In the genomic region with DNA sequence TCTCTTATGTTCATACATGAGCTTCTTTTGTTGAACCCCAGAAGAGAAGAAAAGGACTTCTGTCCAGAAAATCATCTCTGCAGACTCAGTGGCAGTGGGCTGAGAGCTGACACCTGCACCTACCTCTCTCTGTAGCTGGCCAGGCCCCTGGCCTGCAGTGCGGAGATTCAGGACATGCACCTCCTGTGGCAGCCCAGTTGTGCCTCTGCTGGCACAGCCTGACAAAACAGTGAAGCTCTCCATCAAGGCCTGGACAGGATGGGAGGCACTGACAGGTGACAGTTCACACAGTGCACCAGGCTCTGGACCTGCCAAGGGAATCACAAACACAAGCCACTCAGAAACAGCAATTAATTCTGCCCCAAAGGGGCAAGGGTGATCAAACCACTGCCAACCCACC, we compare ENCODE assay signal across 1 cellular context.
TF ChIP-seq lines count a peak whose summit lies in the region.

No MANE protein-coding gene starts in this region.

TF ChIP-seq in H1, 55 proteins besides CTCF, POLR2A, EP300 and RAD21 (continued from another document):
- TF ChIP-seq, protein P1, sequence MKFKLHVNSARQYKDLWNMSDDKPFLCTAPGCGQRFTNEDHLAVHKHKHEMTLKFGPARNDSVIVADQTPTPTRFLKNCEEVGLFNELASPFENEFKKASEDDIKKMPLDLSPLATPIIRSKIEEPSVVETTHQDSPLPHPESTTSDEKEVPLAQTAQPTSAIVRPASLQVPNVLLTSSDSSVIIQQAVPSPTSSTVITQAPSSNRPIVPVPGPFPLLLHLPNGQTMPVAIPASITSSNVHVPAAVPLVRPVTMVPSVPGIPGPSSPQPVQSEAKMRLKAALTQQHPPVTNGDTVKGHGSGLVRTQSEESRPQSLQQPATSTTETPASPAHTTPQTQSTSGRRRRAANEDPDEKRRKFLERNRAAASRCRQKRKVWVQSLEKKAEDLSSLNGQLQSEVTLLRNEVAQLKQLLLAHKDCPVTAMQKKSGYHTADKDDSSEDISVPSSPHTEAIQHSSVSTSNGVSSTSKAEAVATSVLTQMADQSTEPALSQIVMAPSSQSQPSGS (IDR thresholded peaks at IDR 0.05; ENCODE audit: low read length) = no peak
- TF ChIP-seq CEBPB (IDR thresholded peaks at IDR 0.05; ENCODE audit: low read depth, low read length) (no peak), SIX5 (IDR thresholded peaks at IDR 0.05; ENCODE audit: low read depth, low read length) (no peak), KDM5A (IDR thresholded peaks at IDR 0.05; ENCODE audit: low read length) (no peak), SAP30 (IDR thresholded peaks at IDR 0.05; ENCODE audit: insufficient read depth, insufficient replicate concordance, low read length) (no peak), ASH2L (IDR thresholded peaks at IDR 0.05; ENCODE audit: low read length) (no peak), HDAC2 (IDR thresholded peaks at IDR 0.05; ENCODE audit: borderline replicate concordance in 1 of 2, low read depth in 2 of 2, low read length in 2 of 2) (no peak), RXRA (IDR thresholded peaks at IDR 0.05; ENCODE audit: insufficient read depth, low read depth, low read length) (no peak), SRF (IDR thresholded peaks at IDR 0.05; ENCODE audit: low read depth, low read length) (no peak), KDM1A (IDR thresholded peaks at IDR 0.05; ENCODE audit: borderline replicate concordance, low read length) (no peak)
- TF ChIP-seq, protein P2, sequence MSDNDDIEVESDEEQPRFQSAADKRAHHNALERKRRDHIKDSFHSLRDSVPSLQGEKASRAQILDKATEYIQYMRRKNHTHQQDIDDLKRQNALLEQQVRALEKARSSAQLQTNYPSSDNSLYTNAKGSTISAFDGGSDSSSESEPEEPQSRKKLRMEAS (IDR thresholded peaks at IDR 0.05) = no peak
- TF ChIP-seq, protein P3, sequence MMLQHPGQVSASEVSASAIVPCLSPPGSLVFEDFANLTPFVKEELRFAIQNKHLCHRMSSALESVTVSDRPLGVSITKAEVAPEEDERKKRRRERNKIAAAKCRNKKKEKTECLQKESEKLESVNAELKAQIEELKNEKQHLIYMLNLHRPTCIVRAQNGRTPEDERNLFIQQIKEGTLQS (IDR thresholded peaks at IDR 0.05; ENCODE audit: insufficient read depth, low read depth, low read length) = no peak
